8 cellular contexts compared by ENCODE assay signal in the genomic region with DNA sequence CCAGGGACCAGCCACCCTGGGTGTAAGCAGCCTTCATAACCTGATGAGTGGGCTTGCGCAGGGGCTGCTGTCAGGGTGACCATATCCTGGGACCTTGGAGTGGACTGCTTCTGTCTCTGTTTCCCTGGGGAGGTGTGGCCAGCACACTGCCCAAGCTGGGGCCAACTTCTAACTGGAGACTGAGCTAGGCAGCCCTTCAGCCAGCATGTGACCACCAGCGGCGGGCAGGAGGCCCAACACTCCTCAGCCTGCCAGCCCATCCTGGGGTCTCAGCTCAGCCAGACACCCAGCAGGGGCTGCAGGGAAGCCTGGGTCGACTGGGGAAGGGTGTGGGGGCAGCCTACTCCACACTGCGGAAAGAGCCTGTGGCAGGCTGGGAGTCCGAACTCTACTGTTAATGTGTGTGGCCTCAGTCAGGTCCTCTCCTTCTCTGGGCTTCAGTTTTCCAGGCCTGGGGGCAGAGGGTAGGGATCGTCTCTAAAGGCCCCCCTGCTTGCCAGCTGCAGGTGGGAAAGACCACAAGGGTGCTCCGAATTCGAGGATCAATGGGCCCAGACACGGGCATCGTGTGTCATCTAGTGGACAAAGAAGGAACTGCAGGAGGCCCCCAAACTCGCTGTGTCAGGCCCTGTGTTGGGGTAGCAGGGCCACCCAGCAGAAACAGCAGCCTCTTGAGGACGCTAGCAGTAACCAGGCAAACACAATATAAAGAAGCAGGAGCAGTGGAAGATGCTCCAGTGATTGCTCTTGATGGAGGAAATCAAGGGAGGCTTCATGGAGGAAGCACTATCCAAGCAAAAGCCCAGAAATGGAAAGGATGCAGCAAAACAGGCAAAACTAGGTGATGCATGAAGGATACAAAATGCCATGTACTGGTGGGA.
DNase-seq lines count a peak whose midpoint lies in the region; ATAC-seq and TF ChIP-seq lines count a peak whose summit lies in the region.

No MANE protein-coding gene starts in this region.

- no peak for TF ChIP-seq EP300 in Ishikawa (IDR thresholded peaks at IDR 0.05; ENCODE audit: borderline replicate concordance)

- no peaks in the 10 kb centered on the region for H3K9me3 ChIP-seq in adipocyte (ENCODE audit: control insufficient read depth, low read length)

- H3K4me3 ChIP-seq in adipocyte (ENCODE audit: low read length), result no peak overlapping the region

- ATAC-seq in GM19023 (IDR thresholded peaks at IDR 0.05; ENCODE audit: unreplicated experiment) (no peak), HG03095 (IDR thresholded peaks at IDR 0.05; ENCODE audit: unreplicated experiment) (no peak)

- no peak overlapping the region for H3K9ac ChIP-seq in adipocyte (ENCODE audit: low read length)

- no peaks in the 10 kb centered on the region for H3K36me3 ChIP-seq in adipocyte (ENCODE audit: control insufficient read depth, insufficient read depth, low read length, severe bottlenecking)

- H3K27me3 ChIP-seq in adipocyte (replicated peaks; ENCODE audit: control insufficient read depth, insufficient read depth, low read length), result no peaks in the 10 kb centered on the region

- peak; percentile 98 for TF ChIP-seq RAD21 in Ishikawa (IDR thresholded peaks at IDR 0.05; ENCODE audit: low read depth)

- peaks cover 17% of the 10 kb centered on the region for H3K4me1 ChIP-seq in adipocyte (ENCODE audit: control insufficient read depth, insufficient read depth, low read length)

- TF ChIP-seq CTCF in GM10266 (IDR thresholded peaks at IDR 0.05; ENCODE audit: control insufficient read depth, insufficient read depth, low read depth, missing control alignments), result peak; percentile 97

- DNase-seq in GM10266 (ENCODE audit: extremely low spot score) (peak; percentile 79), T-helper 1 cell (peak; percentile 33 to 70 (median 51)), adipocyte (ENCODE audit: low read depth) (peak; percentile 82), hypothalamus (lab: John Stamatoyannopoulos, UW) (peak in 35 of 51 donors; percentile 3 to 60 (median 29))
- peak; percentile 49 to 68 for DNase-seq in stimulated activated CD4-positive, alpha-beta T cell treated with anti-CD3 and anti-CD28 coated beads, Interleukin-15, amount 100 ng/mL, for 48 hours (ENCODE audit: low read depth in 2 of 2)

TF ChIP-seq in Ishikawa, 13 proteins besides CTCF, POLR2A, EP300 and RAD21:
- TF ChIP-seq FOXM1 (IDR thresholded peaks at IDR 0.05; ENCODE audit: borderline replicate concordance, low read depth), result no peak
- TF ChIP-seq, protein P1, sequence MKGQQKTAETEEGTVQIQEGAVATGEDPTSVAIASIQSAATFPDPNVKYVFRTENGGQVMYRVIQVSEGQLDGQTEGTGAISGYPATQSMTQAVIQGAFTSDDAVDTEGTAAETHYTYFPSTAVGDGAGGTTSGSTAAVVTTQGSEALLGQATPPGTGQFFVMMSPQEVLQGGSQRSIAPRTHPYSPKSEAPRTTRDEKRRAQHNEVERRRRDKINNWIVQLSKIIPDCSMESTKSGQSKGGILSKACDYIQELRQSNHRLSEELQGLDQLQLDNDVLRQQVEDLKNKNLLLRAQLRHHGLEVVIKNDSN (IDR thresholded peaks at IDR 0.05), result no peak
- TF ChIP-seq, protein P2, sequence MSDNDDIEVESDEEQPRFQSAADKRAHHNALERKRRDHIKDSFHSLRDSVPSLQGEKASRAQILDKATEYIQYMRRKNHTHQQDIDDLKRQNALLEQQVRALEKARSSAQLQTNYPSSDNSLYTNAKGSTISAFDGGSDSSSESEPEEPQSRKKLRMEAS (IDR thresholded peaks at IDR 0.05), result peak; percentile 50; the same call in 1 of the 2 replicates
- no peak for TF ChIP-seq TEAD4 (IDR thresholded peaks at IDR 0.05)
- TF ChIP-seq CREB1 (IDR thresholded peaks at IDR 0.05; ENCODE audit: low read depth), result no peak
- TF ChIP-seq ZBTB7A (IDR thresholded peaks at IDR 0.05; ENCODE audit: low read depth), result 0 out of 2 replicates have a peak, but pooled peaks have one; percentile 20
- TF ChIP-seq TAF1 (IDR thresholded peaks at IDR 0.05; ENCODE audit: low read depth), result no peak

Comparison
In these comparisons a context has a peak if more than half of its experiments do, and no peak if none do; other contexts are left out.
1. DNase-seq: peak in every context shown above with its lines; median percentile 82 in adipocyte; 79 in GM10266; 58 in stimulated activated CD4-positive, alpha-beta T cell treated with anti-CD3 and anti-CD28 coated beads, Interleukin-15, amount 100 ng/mL, for 48 hours; 51 in T-helper 1 cell; 29 in hypothalamus.